8 cellular contexts compared by ENCODE assay signal in genomic region chr2:131092409-131093065, GRCh38. TPM values are rescaled to one million over a fixed set of nuclear protein-coding genes. Genes with fewer than 3 reads are reported as not detected.
DNase-seq lines count a peak whose midpoint lies in the region; ATAC-seq lines count a peak whose summit lies in the region.

No MANE protein-coding gene starts in this region.

- H3K9me3 Mint-ChIP-seq in activated T-cell treated with anti-CD3 and anti-CD28 coated beads, Interleukin-2, amount 50 U/mL, for 24 hours = no peaks in the 10 kb centered on the region
- H3K9me3 Mint-ChIP-seq in activated T-helper 17 cell treated with anti-CD3 and anti-CD28 coated beads, Interleukin-2, amount 50 U/mL, for 72 hours = no peaks in the 10 kb centered on the region

- peaks cover 47% of the 10 kb centered on the region for H3K36me3 Mint-ChIP-seq in activated T-cell treated with anti-CD3 and anti-CD28 coated beads, Interleukin-2, amount 50 U/mL, for 24 hours (ENCODE audit: low read depth)
- H3K36me3 Mint-ChIP-seq in activated T-helper 17 cell treated with anti-CD3 and anti-CD28 coated beads, Interleukin-2, amount 50 U/mL, for 72 hours (ENCODE audit: low read depth) = peaks cover 42% of the 10 kb centered on the region

- no peak for ATAC-seq in activated T-helper 17 cell treated with anti-CD3 and anti-CD28 coated beads, Interleukin-2, amount 50 U/mL, for 72 hours (replicated peaks)
- ATAC-seq in GM19328 (IDR thresholded peaks at IDR 0.05; ENCODE audit: unreplicated experiment) = no peak

- H3K27ac Mint-ChIP-seq in activated T-cell treated with anti-CD3 and anti-CD28 coated beads, Interleukin-2, amount 50 U/mL, for 24 hours = peak overlapping the region; percentile 83
- peak overlapping the region; percentile 82 for H3K27ac Mint-ChIP-seq in activated T-helper 17 cell treated with anti-CD3 and anti-CD28 coated beads, Interleukin-2, amount 50 U/mL, for 72 hours

- H3K4me3 ChIP-seq in iPS-11a (ENCODE audit: low read depth, low read length) = peak overlapping the region; percentile 90

- DNase-seq in activated T-cell treated with anti-CD3 and anti-CD28 coated beads, Interleukin-2, amount 50 U/mL, for 24 hours = no peak
- no peak for DNase-seq in activated T-cell treated with anti-CD3 and anti-CD28 coated beads, Interleukin-2, amount 50 U/mL, for 1 hour
- DNase-seq in stimulated activated CD8-positive, alpha-beta memory T cell treated with anti-CD3 and anti-CD28 coated beads, Interleukin-4, amount 100 ng/mL, for 48 hours = peak; percentile 63
- no peak for DNase-seq in NCI-H2107 (lab: John Stamatoyannopoulos, UW)
- no peak for DNase-seq in NCI-H2107 treated with DMSO at 0.1 percent for 48 hours (lab: John Stamatoyannopoulos, UW; ENCODE audit: unreplicated experiment)

- H3K4me3 Mint-ChIP-seq in activated T-cell treated with anti-CD3 and anti-CD28 coated beads, Interleukin-2, amount 50 U/mL, for 24 hours = peak overlapping the region; percentile 83
- peak overlapping the region; percentile 77 for H3K4me3 Mint-ChIP-seq in activated T-helper 17 cell treated with anti-CD3 and anti-CD28 coated beads, Interleukin-2, amount 50 U/mL, for 72 hours

- peaks cover 31% of the 10 kb centered on the region for H3K4me1 Mint-ChIP-seq in activated T-cell treated with anti-CD3 and anti-CD28 coated beads, Interleukin-2, amount 50 U/mL, for 24 hours (ENCODE audit: low read depth)
- H3K4me1 Mint-ChIP-seq in activated T-helper 17 cell treated with anti-CD3 and anti-CD28 coated beads, Interleukin-2, amount 50 U/mL, for 72 hours = peaks cover 11% of the 10 kb centered on the region

- H3K27me3 Mint-ChIP-seq in activated T-cell treated with anti-CD3 and anti-CD28 coated beads, Interleukin-2, amount 50 U/mL, for 24 hours = no peaks in the 10 kb centered on the region
- no peaks in the 10 kb centered on the region for H3K27me3 Mint-ChIP-seq in activated T-helper 17 cell treated with anti-CD3 and anti-CD28 coated beads, Interleukin-2, amount 50 U/mL, for 72 hours

RNA-seq across cellular contexts. Expression of gene FAM168B, which starts 0.7 kb away (rescaled TPM):
- 10 to 100 TPM; 69.2 to 77.1 TPM for total RNA-seq in activated T-helper 17 cell treated with anti-CD3 and anti-CD28 coated beads, Interleukin-2, amount 50 U/mL, for 72 hours

RNA-seq across cellular contexts. Expression of gene PLEKHB2, which starts 12.6 kb away (rescaled TPM):
- total RNA-seq in activated T-helper 17 cell treated with anti-CD3 and anti-CD28 coated beads, Interleukin-2, amount 50 U/mL, for 72 hours = 10 to 100 TPM; 59.8 to 64.5 TPM
